9 cellular contexts compared by ENCODE assay signal in genomic region chr3:194575484-194576210, GRCh38. TPM values are rescaled to one million over a fixed set of nuclear protein-coding genes. Genes with fewer than 3 reads are reported as not detected.
DNase-seq lines count a peak whose midpoint lies in the region; ATAC-seq and TF ChIP-seq lines count a peak whose summit lies in the region.
"Had no signal": no experiment of that assay in that cellular context is flagged by ENCODE, and none has a peak within 500 bp of the region (broad histone marks: within the 10 kb centered on the region; RNA-seq: fewer than 3 reads in every experiment).

No MANE protein-coding gene starts in this region.

- peaks cover 33% of the 10 kb centered on the region for H3K4me1 Mint-ChIP-seq in type B pancreatic cell (ENCODE audit: unreplicated experiment)

- H3K27ac Mint-ChIP-seq in type B pancreatic cell = no peak overlapping the region

- H3K36me3 Mint-ChIP-seq in type B pancreatic cell = no peaks in the 10 kb centered on the region

- ATAC-seq in left ventricle myocardium superior (peak; percentile 10), GM21786 (IDR thresholded peaks at IDR 0.05; ENCODE audit: unreplicated experiment) (no peak), GM21576 (IDR thresholded peaks at IDR 0.05; ENCODE audit: unreplicated experiment) (no peak)

- H3K9me3 Mint-ChIP-seq in type B pancreatic cell = no peaks in the 10 kb centered on the region

- no peaks in the 10 kb centered on the region for H3K36me3 ChIP-seq in adipocyte (ENCODE audit: control insufficient read depth, insufficient read depth, low read length, severe bottlenecking)

- no peaks in the 10 kb centered on the region for H3K9me3 ChIP-seq in adipocyte (ENCODE audit: control insufficient read depth, low read length)

- H3K27me3 ChIP-seq in adipocyte (replicated peaks; ENCODE audit: control insufficient read depth, insufficient read depth, low read length) = no peaks in the 10 kb centered on the region

- intact Hi-C loops in left ventricle myocardium superior (cut with micrococcal nuclease) = no loop called here

- H3K4me3 Mint-ChIP-seq in type B pancreatic cell = no peak overlapping the region

- TF ChIP-seq CTCF in type B pancreatic cell (conservative IDR thresholded peaks at IDR 0.05) = peak; percentile 14

- DNase-seq in Kasumi-1 (lab: John Stamatoyannopoulos, UW) (peak; percentile 21 to 36), adipocyte (ENCODE audit: low read depth) (peak; percentile 11), left ventricle myocardium superior (no peak), type B pancreatic cell (ENCODE audit: extremely low spot score, unreplicated experiment) (no peak), C1 segment of cervical spinal cord (lab: John Stamatoyannopoulos, UW) (no peak), DMS114 treated with DMSO at 0.1 percent for 48 hours (lab: John Stamatoyannopoulos, UW; ENCODE audit: unreplicated experiment) (no peak)
- DNase-seq: activated CD8-positive, alpha-beta memory T cell treated with anti-CD3 and anti-CD28 coated beads, Interleukin-2, amount 50 U/mL, for 4 hours had no signal

- H3K4me3 ChIP-seq in adipocyte (ENCODE audit: low read length) = peak overlapping the region; percentile 14

- H3K4me1 ChIP-seq in adipocyte (ENCODE audit: control insufficient read depth, insufficient read depth, low read length) = peaks cover 72% of the 10 kb centered on the region

- H3K27me3 Mint-ChIP-seq in type B pancreatic cell = peaks cover 18% of the 10 kb centered on the region

- peak overlapping the region; percentile 75 for H3K9ac ChIP-seq in adipocyte (ENCODE audit: low read length)

RNA-seq across cellular contexts. Expression of gene TMEM44, which starts 57.6 kb away (rescaled TPM):
- total RNA-seq in left ventricle myocardium superior = 5.3 TPM
- total RNA-seq in type B pancreatic cell (ENCODE audit: low replicate concordance) = 7.9 and 22.8 TPM in 2 replicates

Comparison
In these comparisons a context has a peak if more than half of its experiments do, and no peak if none do; other contexts are left out.
1. DNase-seq: peak in Kasumi-1 (2 of 2) and adipocyte (single experiment); none in left ventricle myocardium superior (single experiment), type B pancreatic cell (single experiment), C1 segment of cervical spinal cord (0 of 14) and DMS114 treated with DMSO at 0.1 percent for 48 hours (single experiment).